ENCODE assay signal across 8 cellular contexts in the genomic region with DNA sequence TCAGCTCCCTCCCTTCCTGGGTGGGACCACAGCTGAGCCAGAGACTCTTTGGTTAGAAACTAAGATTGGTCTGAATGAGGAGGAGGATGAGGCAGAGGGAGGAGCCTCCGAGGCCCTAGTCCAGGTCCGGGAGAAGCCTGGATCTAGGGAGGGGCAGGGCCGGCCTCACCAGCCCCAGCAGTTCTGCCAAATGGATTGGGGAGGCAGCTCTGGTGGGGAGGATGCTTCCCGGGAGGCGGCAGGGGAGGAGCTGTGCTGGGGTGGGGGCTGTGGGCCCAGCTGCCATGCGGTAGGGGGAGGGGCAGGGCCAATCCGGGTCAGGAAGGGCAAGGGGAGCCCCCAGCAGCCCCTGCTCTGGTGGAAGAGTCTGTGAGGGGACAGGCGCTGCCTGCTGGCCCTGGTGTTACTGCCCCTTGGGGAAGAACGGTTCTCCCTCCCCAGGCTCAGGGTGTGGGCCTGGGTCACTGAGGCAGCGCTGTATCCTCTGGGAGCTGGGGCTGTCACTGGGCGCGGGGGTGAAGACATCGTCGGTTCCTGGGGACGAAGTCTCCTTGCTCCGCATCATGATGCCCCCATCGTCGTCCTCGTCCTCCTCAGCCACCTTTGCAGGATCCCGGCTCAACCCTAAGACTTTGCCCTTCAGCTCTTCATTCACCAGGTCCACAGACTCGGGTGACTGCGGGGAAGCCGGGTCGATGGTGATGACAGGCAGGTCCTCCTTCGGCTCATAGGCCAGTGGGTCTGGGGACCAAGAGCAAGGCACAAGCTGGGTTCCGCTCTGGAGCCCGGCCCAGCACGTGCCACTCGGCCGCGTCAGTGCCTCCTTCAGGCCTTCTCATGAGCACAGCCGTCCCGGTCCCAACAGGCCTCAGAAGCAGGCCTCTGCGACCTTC. TPM values are rescaled to one million over a fixed set of nuclear protein-coding genes. Genes with fewer than 3 reads are reported as not detected.
DNase-seq lines count a peak whose midpoint lies in the region; ATAC-seq, FAIRE-seq and TF ChIP-seq lines count a peak whose summit lies in the region.

No MANE protein-coding gene starts in this region.

- WGBS in A549 (ENCODE audit: missing lambda C conversion rate) = 80% methylated on average over 23 of the region's 34 CpGs

- H3K4me1 ChIP-seq in A549 = peaks cover 32% of the 10 kb centered on the region
- H3K4me1 ChIP-seq in muscle layer of duodenum (ENCODE audit: control insufficient read depth in 1 of 2, insufficient read depth in 2 of 2, low read length in 2 of 2) = peaks cover 0 to 23% of the 10 kb centered on the region in 2 donors

- no peak for FAIRE-seq in A549 (lab: Jason Lieb, UNC)

- DNase-seq in A549 (ENCODE audit: low read depth in 1 of 2, low spot score in 1 of 2) (peak in 1 of 2 experiments; percentile 48), MG63 (peak; percentile 76), coronary artery (ENCODE audit: low spot score) (peak; percentile 72), NCI-H146 treated with DMSO at 0.1 percent for 48 hours (lab: John Stamatoyannopoulos, UW; ENCODE audit: unreplicated experiment) (no peak), NCI-H1048 (lab: John Stamatoyannopoulos, UW) (no peak)
- DNase-seq in activated naive CD4-positive, alpha-beta T cell treated with Interleukin-2 at 50 U/mL for 16 hours = no peak

- H3K4me3 ChIP-seq in A549 = no peak overlapping the region
- H3K4me3 ChIP-seq in MG63 = no peak overlapping the region
- H3K4me3 ChIP-seq in coronary artery = peak overlapping the region; percentile 1
- no peak overlapping the region for H3K4me3 ChIP-seq in muscle layer of duodenum (ENCODE audit: low read depth in 1 of 2, low read length in 2 of 2)

- H3K27ac ChIP-seq in A549 (peak overlapping the region; percentile 68 to 85), coronary artery (peak overlapping the region; percentile 80 to 98), muscle layer of duodenum (ENCODE audit: low read length) (peak overlapping the region; percentile 32)

- no peak for TF ChIP-seq POLR2A in A549 (IDR thresholded peaks at IDR 0.05; ENCODE audit: low read length)

- H3K4me2 ChIP-seq in A549 = peak overlapping the region; percentile 71

- ATAC-seq in A549 (peak; percentile 37 to 53; a peak in 5 of 6 replicates), GM18867 (IDR thresholded peaks at IDR 0.05; ENCODE audit: unreplicated experiment) (no peak)

- H3K9me3 ChIP-seq in A549 = no peaks in the 10 kb centered on the region
- H3K9me3 ChIP-seq in MG63 = no peaks in the 10 kb centered on the region
- no peaks in the 10 kb centered on the region for H3K9me3 ChIP-seq in muscle layer of duodenum (ENCODE audit: control insufficient read depth in 1 of 2, low read length in 2 of 2)

- peaks cover 11% of the 10 kb centered on the region for H3K36me3 ChIP-seq in MG63
- H3K36me3 ChIP-seq in muscle layer of duodenum (ENCODE audit: control insufficient read depth in 1 of 2, insufficient read depth in 2 of 2, low read length in 2 of 2) = peaks cover 4 to 17% of the 10 kb centered on the region in 2 donors

- TF ChIP-seq RAD21 in A549 (conservative IDR thresholded peaks at IDR 0.05 in 1 of 2, IDR thresholded peaks at IDR 0.05 in 1 of 2) = no peak

- POLR2A ChIA-PET in A549 (lab: Yijun Ruan, JAX) = interaction anchor here (0.8 kb wide), 1 partner anchor 54 kb away, joined by 3 read pairs; no protein-coding TSS in a partner anchor

- no peak for TF ChIP-seq CTCF in A549 (IDR thresholded peaks at IDR 0.05)
- TF ChIP-seq CTCF in coronary artery (IDR thresholded peaks at IDR 0.05) = no peak

- no peaks in the 10 kb centered on the region for H3K27me3 ChIP-seq in MG63
- H3K27me3 ChIP-seq in muscle layer of duodenum (ENCODE audit: low read depth, low read length) = no peaks in the 10 kb centered on the region

- CTCF ChIA-PET in A549 (lab: Yijun Ruan, JAX) = interaction anchor here (0.6 to 18.9 kb wide), 13 partner anchors 8 to 288 kb away, joined by 3 to 516 read pairs (median 9); no protein-coding TSS in a partner anchor

- no peak for TF ChIP-seq EP300 in A549 (IDR thresholded peaks at IDR 0.05)

TF ChIP-seq in A549, 52 proteins besides CTCF, POLR2A, EP300 and RAD21:
- TF ChIP-seq MAX (IDR thresholded peaks at IDR 0.05) (0 out of 2 replicates have a peak, but pooled peaks have one; percentile 7), KDM1A (IDR thresholded peaks at IDR 0.05; ENCODE audit: low read depth) (no peak)

RNA-seq across cellular contexts. Expression of gene SLC9A1, which starts 54.8 kb away (rescaled TPM):
- polyA plus RNA-seq in A549 (2011; rRNA removed) (8.0 and 11.1 TPM in 2 replicates), A549 (2017; fragmentation: RNase III; extraction: RNeasy Plus Mini Kit Qiagen cat#74134 plus additional on column Dnase treatment) (7.3 to 7.5 TPM (median 7.4 TPM) in 3 replicates)
- polyA plus RNA-seq in A549 (2012; cell fraction: cytosol; rRNA removed) = 5.4 and 7.5 TPM in 2 replicates
- polyA plus RNA-seq in A549 (2012; cell fraction: nucleus; rRNA removed) = 15.2 and 16.5 TPM in 2 replicates
- 7.4 and 15.8 TPM in 2 replicates for polyA minus RNA-seq in A549 (2011; rRNA and poly(A)+ RNA removed)
- 2.9 and 23.6 TPM in 2 replicates for total RNA-seq in MG63 (2014; rRNA removed; shearing (Covaris generic); ENCODE audit: low replicate concordance)

Comparison
In these comparisons a context has a peak if more than half of its experiments do, and no peak if none do; other contexts are left out.
1. DNase-seq: peak in MG63 (single experiment) and coronary artery (single experiment); none in NCI-H146 treated with DMSO at 0.1 percent for 48 hours (single experiment), NCI-H1048 (single experiment) and activated naive CD4-positive, alpha-beta T cell treated with Interleukin-2 at 50 U/mL for 16 hours (single experiment).
2. H3K27ac ChIP-seq: peak in every context shown above with its lines; median percentile 89 in coronary artery; 76 in A549; 32 in muscle layer of duodenum.